9 cellular contexts compared by ENCODE assay signal in genomic region chr19:15251010-15251748, GRCh38. TPM values are rescaled to one million over a fixed set of nuclear protein-coding genes. Genes with fewer than 3 reads are reported as not detected.
DNase-seq lines count a peak whose midpoint lies in the region; ATAC-seq and TF ChIP-seq lines count a peak whose summit lies in the region.
"Had no signal": no experiment of that assay in that cellular context is flagged by ENCODE, and none has a peak within 500 bp of the region (broad histone marks: within the 10 kb centered on the region; RNA-seq: fewer than 3 reads in every experiment).

No MANE protein-coding gene starts in this region.

- H3K27ac Mint-ChIP-seq in CD8-positive, alpha-beta T cell, result no peak overlapping the region
- no peak overlapping the region for H3K27ac Mint-ChIP-seq in T-helper 17 cell

- intact Hi-C loops in testis (cut with DNase I; ENCODE audit: low total_unique reads), result loop anchor here (10.0 kb wide), 1 partner anchor 124 kb away; the partner anchor contains the start of gene AKAP8
- intact Hi-C loops in CD8-positive, alpha-beta T cell (cut with DNase I, micrococcal nuclease), result no loop called here

- peaks cover 82% of the 10 kb centered on the region for H3K4me1 ChIP-seq in testis
- H3K4me1 ChIP-seq in CD8-positive, alpha-beta T cell (ENCODE audit: insufficient read depth, low read length), result no peaks in the 10 kb centered on the region

- ATAC-seq in GM19351 (IDR thresholded peaks at IDR 0.05; ENCODE audit: unreplicated experiment) (no peak), T-helper 17 cell (no peak)
- ATAC-seq in CD8-positive, alpha-beta T cell, result no peak

- TF ChIP-seq CTCF in testis (IDR thresholded peaks at IDR 0.05), result no peak
- TF ChIP-seq CTCF in CD8-positive, alpha-beta T cell (IDR thresholded peaks at IDR 0.05), result no peak

- no peaks in the 10 kb centered on the region for H3K36me3 ChIP-seq in testis (ENCODE audit: low read depth, missing control alignments)
- peaks cover 52% of the 10 kb centered on the region for H3K36me3 ChIP-seq in CD8-positive, alpha-beta T cell (ENCODE audit: insufficient read depth, low read length)

- POLR2A ChIA-PET in CD8-positive, alpha-beta T cell (lab: Charles Lee), result interaction anchor here (1.6 kb wide), 1 partner anchor 81 kb away, joined by 4 read pairs; no protein-coding TSS in a partner anchor

- H3K36me3 Mint-ChIP-seq in CD8-positive, alpha-beta T cell, result peaks cover 84% of the 10 kb centered on the region
- peaks cover 5% of the 10 kb centered on the region for H3K36me3 Mint-ChIP-seq in T-helper 17 cell (ENCODE audit: low read depth)

- H3K27ac ChIP-seq in testis, result peak overlapping the region; percentile 64 to 82
- no peak overlapping the region for H3K27ac ChIP-seq in CD8-positive, alpha-beta T cell (ENCODE audit: low read depth, low read length)

- peaks cover 1% of the 10 kb centered on the region for H3K4me1 Mint-ChIP-seq in CD8-positive, alpha-beta T cell (ENCODE audit: low read depth)
- peaks cover 8% of the 10 kb centered on the region for H3K4me1 Mint-ChIP-seq in T-helper 17 cell

- H3K4me3 Mint-ChIP-seq in CD8-positive, alpha-beta T cell, result no peak overlapping the region
- no peak overlapping the region for H3K4me3 Mint-ChIP-seq in T-helper 17 cell

- DNase-seq in HT1080 (ENCODE audit: low read depth) (peak; percentile 77), dedifferentiated amniotic fluid mesenchymal stem cell (ENCODE audit: extremely low spot score) (peak; percentile 23), lung microvascular endothelial cell (ENCODE audit: low read depth in 2 of 2) (peak; percentile 70 to 77), testis (no peak), T-helper 17 cell (no peak)
- DNase-seq in CD8-positive, alpha-beta T cell, result no peak
- no peak for DNase-seq in central memory CD4-positive, alpha-beta T cell
- DNase-seq: NCI-H2029 had no signal

- H3K27me3 ChIP-seq in testis, result no peaks in the 10 kb centered on the region
- H3K27me3 ChIP-seq in CD8-positive, alpha-beta T cell (ENCODE audit: insufficient read depth, low read length), result no peaks in the 10 kb centered on the region

- CTCF ChIA-PET in CD8-positive, alpha-beta T cell (lab: Charles Lee), result interaction anchor here (1.0 to 1.6 kb wide), 2 partner anchors 11 to 168 kb away, joined by 3 to 8 read pairs; partner anchors contain the start of gene AKAP8L

- H3K9me3 ChIP-seq in testis (no peaks in the 10 kb centered on the region), T-helper 17 cell (ENCODE audit: control insufficient read depth, low read length, poor library complexity, severe bottlenecking) (no peaks in the 10 kb centered on the region)
- H3K9me3 ChIP-seq in CD8-positive, alpha-beta T cell (ENCODE audit: low read length), result no peaks in the 10 kb centered on the region

- WGBS in testis, 2 donors, result 37 to 42% methylated on average over 17 to 22 of the region's 24 CpGs

- no peaks in the 10 kb centered on the region for H3K27me3 Mint-ChIP-seq in CD8-positive, alpha-beta T cell (ENCODE audit: low read depth)
- H3K27me3 Mint-ChIP-seq in T-helper 17 cell, result no peaks in the 10 kb centered on the region

- no peaks in the 10 kb centered on the region for H3K9me3 Mint-ChIP-seq in CD8-positive, alpha-beta T cell

- no peak for TF ChIP-seq POLR2A in testis (IDR thresholded peaks at IDR 0.05)

- H3K4me3 ChIP-seq in testis, result no peak overlapping the region
- no peak overlapping the region for H3K4me3 ChIP-seq in CD8-positive, alpha-beta T cell (ENCODE audit: low read depth, low read length)

RNA-seq across cellular contexts. Expression of gene EPHX3, which starts 18.9 kb away (rescaled TPM):
- total RNA-seq in HT1080 (2014; rRNA removed; shearing (Covaris generic)), result not detected in 2 replicates
- 0.03 and 0.20 TPM in 2 replicates for polyA plus RNA-seq in HT1080 (2015; cell fraction: cytosol; rRNA removed)
- 0.87 TPM in 1 of 2 replicates, not detected in the other for polyA plus RNA-seq in HT1080 (2015; cell fraction: nucleus; rRNA removed)
- under 0.01 TPM in 1 of 2 replicates, not detected in the other for total RNA-seq in lung microvascular endothelial cell
- total RNA-seq in testis, result 1 to 10 TPM; 1.1 to 1.4 TPM
- 3.6 TPM for polyA plus RNA-seq in testis (ENCODE audit: insufficient read depth, low read depth, low replicate concordance)
- under 1 TPM; 0.19 to 0.62 TPM for total RNA-seq in CD8-positive, alpha-beta T cell
- not detected for total RNA-seq in T-helper 17 cell

RNA-seq across cellular contexts. Expression of gene NOTCH3, which starts 50.4 kb away (rescaled TPM):
- total RNA-seq in HT1080 (2014; rRNA removed; shearing (Covaris generic)), result 0.13 and 0.85 TPM in 2 replicates
- polyA plus RNA-seq in HT1080 (2015; cell fraction: cytosol; rRNA removed), result 1.5 and 1.8 TPM in 2 replicates
- polyA plus RNA-seq in HT1080 (2015; cell fraction: nucleus; rRNA removed), result 5.7 and 7.1 TPM in 2 replicates
- total RNA-seq in lung microvascular endothelial cell (0.20 and 0.65 TPM in 2 replicates), testis (10 to 100 TPM; 11.4 to 16.8 TPM), T-helper 17 cell (under 1 TPM; 0.05 to 0.18 TPM)
- 16.1 TPM for polyA plus RNA-seq in testis (ENCODE audit: insufficient read depth, low read depth, low replicate concordance)
- not detected for total RNA-seq in CD8-positive, alpha-beta T cell

Comparison
In these comparisons a context has a peak if more than half of its experiments do, and no peak if none do; other contexts are left out.
1. DNase-seq: peak in HT1080 (single experiment), dedifferentiated amniotic fluid mesenchymal stem cell (single experiment) and lung microvascular endothelial cell (2 of 2); none in testis (single experiment), CD8-positive, alpha-beta T cell (0 of 7), T-helper 17 cell (0 of 3) and central memory CD4-positive, alpha-beta T cell (single experiment).